8 cellular contexts compared by ENCODE assay signal in the genomic region with DNA sequence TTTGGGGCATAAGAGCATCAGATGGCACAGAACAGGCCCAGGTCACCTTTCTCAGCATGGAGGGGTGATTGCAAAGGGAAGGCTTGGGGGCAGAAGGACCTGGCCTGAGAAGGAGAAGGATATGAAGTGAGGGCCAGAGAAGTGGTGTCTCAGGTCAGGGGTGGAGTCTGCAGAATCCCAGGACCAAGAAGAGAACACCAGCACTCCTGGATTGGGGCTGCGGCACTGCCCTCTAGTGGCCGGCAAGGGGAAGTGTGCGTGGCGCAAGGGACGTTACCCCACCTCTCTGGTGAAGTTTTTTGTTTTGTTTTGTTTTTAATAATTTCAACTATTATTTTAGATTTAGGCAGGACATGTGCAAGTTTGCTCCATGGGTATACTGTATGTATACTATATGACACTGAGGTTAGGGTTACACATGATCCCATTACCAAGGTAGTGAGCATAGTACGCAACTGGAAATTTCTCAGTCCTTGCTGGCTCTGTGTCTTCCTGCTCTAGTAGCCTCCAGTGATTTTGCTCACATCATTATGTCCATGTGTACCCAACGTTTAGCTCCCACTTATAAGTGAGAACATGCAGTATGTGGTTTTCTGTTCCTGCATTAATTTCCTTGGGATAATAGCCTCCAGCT.
DNase-seq lines count a peak whose midpoint lies in the region; ATAC-seq and TF ChIP-seq lines count a peak whose summit lies in the region.

No MANE protein-coding gene starts in this region.

- H3K9me3 ChIP-seq in Caco-2 (no peaks in the 10 kb centered on the region), iPS DF 6.9 (ENCODE audit: control insufficient read depth, insufficient read depth, low read length) (no peaks in the 10 kb centered on the region)

- POLR2A ChIA-PET in Caco-2 (lab: Charles Lee): no interaction called here

- no peaks in the 10 kb centered on the region for H3K27me3 Mint-ChIP-seq in Caco-2 (ENCODE audit: insufficient read depth, unreplicated experiment)
- no peaks in the 10 kb centered on the region for H3K27me3 Mint-ChIP-seq in T-helper 2 cell treated with Interferon-gamma antibody and Interleukin-4, amounts not matched to agents 5 μg/mL and 100 μg/mL, for 36 hours (ENCODE audit: low read depth)

- no peaks in the 10 kb centered on the region for H3K27me3 ChIP-seq in Caco-2 (replicated peaks; ENCODE audit: control insufficient read depth, insufficient read depth, low read length)
- H3K27me3 ChIP-seq in iPS DF 6.9 (ENCODE audit: control insufficient read depth, insufficient read depth, low read length): no peaks in the 10 kb centered on the region

- H3K9me3 Mint-ChIP-seq in Caco-2 (ENCODE audit: unreplicated experiment): no peaks in the 10 kb centered on the region
- H3K9me3 Mint-ChIP-seq in T-helper 2 cell treated with Interferon-gamma antibody and Interleukin-4, amounts not matched to agents 5 μg/mL and 100 μg/mL, for 36 hours: no peaks in the 10 kb centered on the region

- no CpG with 5 or more reads among the region's 7 CpGs for WGBS in iPS DF 6.9 (ENCODE audit: insufficient coverage, insufficient read length)

- H3K36me3 Mint-ChIP-seq in Caco-2 (ENCODE audit: insufficient read depth, unreplicated experiment): no peaks in the 10 kb centered on the region
- H3K36me3 Mint-ChIP-seq in T-helper 2 cell treated with Interferon-gamma antibody and Interleukin-4, amounts not matched to agents 5 μg/mL and 100 μg/mL, for 36 hours (ENCODE audit: low read depth): no peaks in the 10 kb centered on the region

- no peak overlapping the region for H3K27ac ChIP-seq in iPS DF 6.9 (ENCODE audit: low read length)

- in situ Hi-C loops in SK-MEL-5 (cut with HindIII; ENCODE audit: low pct_unique_long_range_greater_than_20kb, low sequenced_read_pairs): no loop called here

- no TSS peak for BruUV-seq in Caco-2 (replicated peaks; lab: Mats Ljungman, UMichigan)

- H3K4me3 Mint-ChIP-seq in Caco-2 (ENCODE audit: unreplicated experiment): no peak overlapping the region
- no peak overlapping the region for H3K4me3 Mint-ChIP-seq in T-helper 2 cell treated with Interferon-gamma antibody and Interleukin-4, amounts not matched to agents 5 μg/mL and 100 μg/mL, for 36 hours

- DNase-seq in Caco-2 (peak; percentile 45 to 55), SK-MEL-5 (ENCODE audit: low read depth, low spot score) (peak; percentile 64), iPS DF 6.9 (ENCODE audit: low read depth, low spot score) (peak; percentile 18), kidney glomerular epithelial cell (lab: John Stamatoyannopoulos, UW) (no peak)
- DNase-seq in stimulated activated naive CD4-positive, alpha-beta T cell treated with Interleukin-2 at 50 U/mL for 16 hours (lab: John Stamatoyannopoulos, UW): no peak
- no peak for DNase-seq in T-helper 2 cell treated with Interferon-gamma antibody and Interleukin-4, amounts not matched to agents 5 μg/mL and 100 μg/mL, for 36 hours (ENCODE audit: low spot score)

- H3K4me1 ChIP-seq in Caco-2: peaks cover under 1% of the 10 kb centered on the region
- no peaks in the 10 kb centered on the region for H3K4me1 ChIP-seq in iPS DF 6.9 (ENCODE audit: control insufficient read depth, insufficient read depth, low read length)

- intact Hi-C loops in Caco-2 (cut with micrococcal nuclease; ENCODE audit: unreplicated experiment): no loop called here

- ATAC-seq in GM18867 (IDR thresholded peaks at IDR 0.05; ENCODE audit: unreplicated experiment) (peak; percentile 81), HG03039 (IDR thresholded peaks at IDR 0.05; ENCODE audit: unreplicated experiment) (peak; percentile 76)

- CTCF ChIA-PET in Caco-2 (lab: Charles Lee): no interaction called here

- H3K36me3 ChIP-seq in Caco-2 (ENCODE audit: control insufficient read depth, insufficient read depth, low read length) (no peaks in the 10 kb centered on the region), iPS DF 6.9 (ENCODE audit: control insufficient read depth, insufficient read depth, low read length) (no peaks in the 10 kb centered on the region)

- peaks cover 5% of the 10 kb centered on the region for H3K4me1 Mint-ChIP-seq in Caco-2 (ENCODE audit: low read depth, unreplicated experiment)
- no peaks in the 10 kb centered on the region for H3K4me1 Mint-ChIP-seq in T-helper 2 cell treated with Interferon-gamma antibody and Interleukin-4, amounts not matched to agents 5 μg/mL and 100 μg/mL, for 36 hours (ENCODE audit: low read depth)

- H3K4me3 ChIP-seq in Caco-2 (ENCODE audit: low read depth, low read length): no peak overlapping the region
- H3K4me3 ChIP-seq in iPS DF 6.9 (ENCODE audit: low read length): no peak overlapping the region

- peak; percentile 89 for TF ChIP-seq CTCF in Caco-2 (IDR thresholded peaks at IDR 0.05; ENCODE audit: insufficient read depth in 1 of 2, low read depth in 1 of 2, low read length in 1 of 2, severe bottlenecking in 1 of 2, unreplicated experiment in 1 of 2)

- H3K27ac Mint-ChIP-seq in Caco-2 (ENCODE audit: unreplicated experiment): no peak overlapping the region
- H3K27ac Mint-ChIP-seq in T-helper 2 cell treated with Interferon-gamma antibody and Interleukin-4, amounts not matched to agents 5 μg/mL and 100 μg/mL, for 36 hours: no peak overlapping the region

Comparison
In these comparisons a context has a peak if more than half of its experiments do, and no peak if none do; other contexts are left out.
1. DNase-seq: peak in Caco-2 (2 of 2), SK-MEL-5 (single experiment) and iPS DF 6.9 (single experiment); none in stimulated activated naive CD4-positive, alpha-beta T cell treated with Interleukin-2 at 50 U/mL for 16 hours (single experiment), T-helper 2 cell treated with Interferon-gamma antibody and Interleukin-4, amounts not matched to agents 5 μg/mL and 100 μg/mL, for 36 hours (single experiment) and kidney glomerular epithelial cell (single experiment).